8 cellular contexts compared by ENCODE assay signal in the genomic region with DNA sequence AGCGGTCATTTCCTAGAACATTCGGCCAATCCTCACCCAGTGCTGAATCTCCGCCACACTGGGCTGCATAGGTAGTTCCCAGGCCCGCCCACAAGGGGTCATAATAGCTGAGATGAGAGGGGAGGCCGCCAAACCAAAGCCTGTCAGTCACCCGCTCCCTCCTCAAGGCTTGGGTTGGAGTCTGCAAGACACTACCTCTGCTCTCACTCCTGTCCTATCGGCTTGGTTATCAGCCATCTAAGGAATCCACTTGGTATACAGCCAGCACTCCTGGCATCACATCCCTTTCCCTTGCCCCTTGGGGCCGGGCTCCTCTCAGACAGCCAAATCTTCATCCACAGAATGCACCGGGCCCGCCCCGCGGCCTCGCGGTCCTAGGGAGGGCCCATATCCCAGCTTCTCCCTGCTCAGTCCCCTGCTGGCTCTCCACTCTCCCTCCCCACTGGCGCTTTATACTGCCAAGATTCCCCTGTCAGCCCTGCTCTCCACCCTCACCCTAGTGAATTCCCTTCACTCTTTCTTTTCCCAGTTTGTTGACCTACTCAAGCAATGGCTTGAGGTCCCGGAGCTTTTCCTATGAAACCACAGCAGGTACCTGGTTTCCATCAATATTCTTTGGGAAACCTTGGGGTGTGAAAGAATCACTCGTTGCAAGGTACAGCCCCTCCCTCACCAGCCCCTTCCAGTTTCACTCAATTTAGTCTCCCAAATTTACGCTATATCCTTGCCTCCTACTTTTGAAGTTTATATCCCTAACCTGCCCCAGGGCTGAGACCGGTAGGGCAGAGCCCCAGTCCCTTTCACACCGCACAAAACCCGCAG. TPM values are rescaled to one million over a fixed set of nuclear protein-coding genes. Genes with fewer than 3 reads are reported as not detected.
DNase-seq lines count a peak whose midpoint lies in the region; ATAC-seq, FAIRE-seq and TF ChIP-seq lines count a peak whose summit lies in the region.

No MANE protein-coding gene starts in this region.

- peak; percentile 98 for FAIRE-seq in GM18507 (lab: Jason Lieb, UNC)
- FAIRE-seq in RCC 7860 (lab: Jason Lieb, UNC) = peak; percentile 67

- peaks cover 5 to 78% (median 43%) of the 10 kb centered on the region in 4 donors for H3K4me1 ChIP-seq in tibial nerve

- no peak overlapping the region for H3K27ac ChIP-seq in neural cell (ENCODE audit: low read length)
- H3K27ac ChIP-seq in tibial nerve = peak overlapping the region in 3 of 4 donors; percentile 42 to 91 (median 83)

- H3K9me3 ChIP-seq in neural cell (ENCODE audit: low read length) = no peaks in the 10 kb centered on the region
- H3K9me3 ChIP-seq in tibial nerve = no peaks in the 10 kb centered on the region

- DNase-seq in AG08395 (ENCODE audit: low spot score) = peak; percentile 66
- DNase-seq in GM18507 (ENCODE audit: extremely low spot score, insufficient read length, low read depth) = no peak
- peak; percentile 79 for DNase-seq in RCC 7860 (ENCODE audit: low spot score)
- DNase-seq in activated T-helper 9 cell treated with anti-CD3 and anti-CD28 coated beads, Interleukin-2, amount 50 U/mL, for 16 hours (ENCODE audit: low read depth) = peak; percentile 58
- DNase-seq in fibroblast of the aortic adventitia (ENCODE audit: low read depth) = peak; percentile 90
- peak; percentile 68 to 83 for DNase-seq in tibial nerve (ENCODE audit: low spot score in 2 of 2)

- WGBS in tibial nerve, 2 donors = 6 to 10% methylated on average over 21 of the region's 21 CpGs

- TF ChIP-seq EP300 in neural cell (conservative IDR thresholded peaks at IDR 0.05; ENCODE audit: poor library complexity, severe bottlenecking) = no peak
- peak in 1 of 2 donors; percentile 26 for TF ChIP-seq EP300 in tibial nerve (IDR thresholded peaks at IDR 0.05)

- peak; percentile 78 for TF ChIP-seq CTCF in fibroblast of the aortic adventitia (IDR thresholded peaks at IDR 0.05; ENCODE audit: insufficient read depth, low read length)
- TF ChIP-seq CTCF in neural cell (IDR thresholded peaks at IDR 0.05; ENCODE audit: poor library complexity, severe bottlenecking) = peak; percentile 76
- peak; percentile 49 to 63 (median 59) for TF ChIP-seq CTCF in tibial nerve (IDR thresholded peaks at IDR 0.05)

- H3K4me3 ChIP-seq in fibroblast of the aortic adventitia (ENCODE audit: low read depth, low read length) (peak overlapping the region; percentile 87), neural cell (ENCODE audit: low read length) (peak overlapping the region; percentile 91), tibial nerve (peak overlapping the region; percentile 62 to 98 (median 81))

- H3K9ac ChIP-seq in neural cell (ENCODE audit: low read length) = peak overlapping the region; percentile 75

- peaks cover 5% of the 10 kb centered on the region for H4K20me1 ChIP-seq in neural cell (ENCODE audit: insufficient read depth)

- H3K36me3 ChIP-seq in neural cell (ENCODE audit: insufficient read depth, low read length) (no peaks in the 10 kb centered on the region), tibial nerve (peaks cover 0 to 39% (median 4%) of the 10 kb centered on the region in 3 donors)

- peak; percentile 48 for ATAC-seq in HG03196 (IDR thresholded peaks at IDR 0.05; ENCODE audit: unreplicated experiment)

- H3K27me3 ChIP-seq in neural cell (ENCODE audit: insufficient read depth, low read depth, low read length) (no peaks in the 10 kb centered on the region), tibial nerve (no peaks in the 10 kb centered on the region)

- no peak overlapping the region for H2AFZ ChIP-seq in neural cell (ENCODE audit: low read depth, low read length)

- TF ChIP-seq POLR2A in tibial nerve (IDR thresholded peaks at IDR 0.05) = no peak

- no peaks in the 10 kb centered on the region for H3F3A ChIP-seq in neural cell (ENCODE audit: insufficient read depth, low read length, poor library complexity, severe bottlenecking)

- H3K79me2 ChIP-seq in neural cell (replicated peaks; ENCODE audit: insufficient read depth, low read length) = peaks cover 30% of the 10 kb centered on the region

- peak overlapping the region; percentile 68 for H3K4me2 ChIP-seq in neural cell (ENCODE audit: low read length)

- peak; percentile 52 for TF ChIP-seq RAD21 in neural cell (conservative IDR thresholded peaks at IDR 0.05)

- no peaks in the 10 kb centered on the region for H3K9me2 ChIP-seq in neural cell (ENCODE audit: insufficient read depth, low read length)

TF ChIP-seq in neural cell, 6 proteins besides CTCF, POLR2A, EP300 and RAD21:
- TF ChIP-seq REST (IDR thresholded peaks at IDR 0.05; ENCODE audit: borderline replicate concordance) (no peak), EZH2 (IDR thresholded peaks at IDR 0.05; ENCODE audit: borderline replicate concordance, insufficient read depth, low read length, poor library complexity, severe bottlenecking) (no peak), SMC3 (conservative IDR thresholded peaks at IDR 0.05; ENCODE audit: poor library complexity) (peak; percentile 71), POLR2AphosphoS5 (IDR thresholded peaks at IDR 0.05) (no peak), MXI1 (conservative IDR thresholded peaks at IDR 0.05; ENCODE audit: poor library complexity, severe bottlenecking) (peak; percentile 19), TAF1 (IDR thresholded peaks at IDR 0.05; ENCODE audit: low read depth) (peak; percentile 28)
TF ChIP-seq in neural cell: peak in this region for 3.

RNA-seq across cellular contexts. Expression of gene IFFO1, which starts 1.5 kb away (rescaled TPM):
- total RNA-seq in fibroblast of the aortic adventitia (ENCODE audit: low replicate concordance) (12.7 and 17.2 TPM in 2 replicates), tibial nerve (10 to 100 TPM; 44.6 to 58.6 (median 55.3) TPM)
- 12.0 and 16.9 TPM in 2 replicates for polyA plus RNA-seq in neural cell
- 10.0 and 13.6 TPM in 2 replicates for polyA minus RNA-seq in neural cell

RNA-seq across cellular contexts. Expression of gene NOP2, which starts 13.7 kb away (rescaled TPM):
- total RNA-seq in fibroblast of the aortic adventitia (ENCODE audit: low replicate concordance) = 24.0 and 54.6 TPM in 2 replicates
- 30.7 and 38.8 TPM in 2 replicates for polyA plus RNA-seq in neural cell
- polyA minus RNA-seq in neural cell = 23.9 and 29.6 TPM in 2 replicates
- total RNA-seq in tibial nerve = 10 to 100 TPM; 16.1 to 30.9 (median 24.3) TPM

RNA-seq across cellular contexts. Expression of gene GAPDH, which starts 20.1 kb away (rescaled TPM):
- total RNA-seq in fibroblast of the aortic adventitia (ENCODE audit: low replicate concordance) (1,521 and 5,776 TPM in 2 replicates), tibial nerve (1,000 to 10,000 TPM; 1,360 to 2,316 (median 1,728) TPM)
- 1,673 and 1,838 TPM in 2 replicates for polyA plus RNA-seq in neural cell
- 1,612 and 1,879 TPM in 2 replicates for polyA minus RNA-seq in neural cell

RNA-seq across cellular contexts. Expression of gene CHD4, which starts 52.8 kb away (rescaled TPM):
- 161 and 462 TPM in 2 replicates for total RNA-seq in fibroblast of the aortic adventitia (ENCODE audit: low replicate concordance)
- 146 and 173 TPM in 2 replicates for polyA plus RNA-seq in neural cell
- 335 TPM in 2 replicates for polyA minus RNA-seq in neural cell
- total RNA-seq in tibial nerve = 100 to 1,000 TPM; 192 to 256 (median 242) TPM
